ENCODE assay signal across 39 cellular contexts in genomic region chr2:26599387-26599786, GRCh38. TPM values are rescaled to one million over a fixed set of nuclear protein-coding genes. Genes with fewer than 3 reads are reported as not detected.
"Had no signal": no experiment of that assay in that cellular context is flagged by ENCODE, and none has a peak within 500 bp of the region (broad histone marks: within the 10 kb centered on the region; RNA-seq: fewer than 3 reads in every experiment).

No MANE protein-coding gene starts in this region.

- H3K4me3 ChIP-seq: adrenal gland, body of pancreas, breast epithelium, Peyer's patch, SJSA1 had no signal

- H3K4me1 ChIP-seq: body of pancreas, breast epithelium, Peyer's patch, SJSA1 had no signal

- H3K27ac ChIP-seq: body of pancreas, breast epithelium, Peyer's patch, SJSA1 had no signal

- FAIRE-seq: astrocyte had no signal

- H3K9me3 ChIP-seq: adrenal gland, body of pancreas, breast epithelium, Peyer's patch, SJSA1 had no signal

- DNase-seq: activated CD4-positive, alpha-beta memory T cell treated with anti-CD3 and anti-CD28 coated beads for 36 hours; activated CD4-positive, alpha-beta T cell treated with anti-CD3 and anti-CD28 coated beads for 4 hours; activated CD4-positive, alpha-beta T cell treated with anti-CD3 and anti-CD28 coated beads, Interleukin-2, amount 50 U/mL, for 1 hour; activated CD8-positive, alpha-beta memory T cell treated with anti-CD3 and anti-CD28 coated beads, Interleukin-2, amount 50 U/mL, for 4 hours; activated gamma-delta T cell treated with Interleukin-2 at 50 U/mL for 16 hours; activated naive CD4-positive, alpha-beta T cell treated with anti-CD3 and anti-CD28 coated beads for 36 hours; activated T-cell treated with anti-CD3 and anti-CD28 coated beads for 4 hours; activated T-cell treated with anti-CD3 and anti-CD28 coated beads, Interleukin-2, amount 50 U/mL, for 4 hours; body of pancreas; cerebellar nuclear complex; KG1; MM.1S; MV-4-11; NCI-H1092; NCI-H1436 treated with DMSO at 0.1 percent for 48 hours; NCI-H1694 treated with DMSO at 0.1 percent for 48 hours; NCI-H2029; NCI-H2171; NCI-H510A; NCI-H526; NCI-H748 treated with DMSO at 0.1 percent for 48 hours; NK-92 treated with Interleukin-12 subunit alpha and Interleukin-12 subunit beta, amount 100 ng/mL, for 24 hours; PC-3; RPMI8226; SHP77 treated with DMSO at 0.1 percent for 48 hours; T-cell; T-helper 2 cell; T-helper 9 cell had no signal

- ATAC-seq: activated CD4-positive, CD25-positive, alpha-beta regulatory T cell treated with anti-CD3 and anti-CD28 coated beads, Interleukin-2, amount 50 U/mL, for 24 hours; activated naive CD4-positive, alpha-beta T cell treated with anti-CD3 and anti-CD28 coated beads, Interleukin-2, amount 50 U/mL, for 72 hours; activated T-cell treated with anti-CD3 and anti-CD28 coated beads, Interleukin-2, amount 50 U/mL, for 4 hours; body of pancreas; PC-3; SK-N-SH treated with all-trans-retinoic acid at 6 μM for 48 hours; T-cell; WTC11 had no signal

- H3K36me3 ChIP-seq: adrenal gland, breast epithelium, Peyer's patch, SJSA1 had no signal

- H3K27me3 ChIP-seq: adrenal gland, body of pancreas, Peyer's patch had no signal

RNA-seq across cellular contexts. Expression of gene CIB4, which starts 41.8 kb away (rescaled TPM):
- total RNA-seq: activated CD4-positive, alpha-beta memory T cell treated with anti-CD3 and anti-CD28 coated beads for 36 hours; activated naive CD4-positive, alpha-beta T cell treated with anti-CD3 and anti-CD28 coated beads for 36 hours; activated naive CD4-positive, alpha-beta T cell treated with anti-CD3 and anti-CD28 coated beads, Interleukin-2, amount 50 U/mL, for 72 hours; activated T-cell treated with anti-CD3 and anti-CD28 coated beads, Interleukin-2, amount 50 U/mL, for 4 hours; activated T-helper 1 cell treated with anti-CD3 and anti-CD28 coated beads, Interleukin-12 subunit alpha, Interleukin-12 subunit beta, Interleukin-2, Interleukin-4 antibody, amounts not matched to agents 30 ng/mL and 10 ng/mL and 1 ng/mL, durations not matched to agents 14 hours and 24 hours and 36 hours; astrocyte; body of pancreas; breast epithelium; cardiac septum; PC-3; Peyer's patch; SJSA1; T-cell; WTC11 had no signal
